Comparison of ENCODE assay signal across 21 cellular contexts in the genomic region with DNA sequence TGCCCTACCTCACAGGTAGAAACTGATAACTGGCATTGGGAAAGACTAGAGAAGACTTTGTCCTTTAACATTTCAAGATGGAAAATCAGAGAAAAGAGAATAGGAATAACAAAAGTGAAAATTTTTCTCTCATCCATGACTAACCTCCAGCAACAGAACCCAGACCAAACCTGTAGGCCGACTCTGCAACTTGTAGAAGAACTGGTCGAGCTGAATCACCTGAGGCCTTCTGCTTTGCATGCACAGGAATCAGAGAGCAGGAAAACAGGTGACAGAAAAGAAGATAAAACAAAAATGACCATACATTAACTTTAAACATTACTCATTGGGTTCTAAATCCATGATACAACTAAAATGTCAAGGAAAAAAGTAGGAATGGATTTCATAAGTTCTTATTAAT.
DNase-seq lines count a peak whose midpoint lies in the region; ATAC-seq lines count a peak whose summit lies in the region.
"Had no signal": no experiment of that assay in that cellular context is flagged by ENCODE, and none has a peak within 500 bp of the region (broad histone marks: within the 10 kb centered on the region; RNA-seq: fewer than 3 reads in every experiment).

No MANE protein-coding gene starts in this region.

- H2BK5ac ChIP-seq in trophoblast cell (ENCODE audit: low read depth, low read length, poor library complexity): no peak overlapping the region

- H3K23ac ChIP-seq in trophoblast cell (ENCODE audit: low read length): no peak overlapping the region

- peaks cover 3% of the 10 kb centered on the region for H3K79me1 ChIP-seq in trophoblast cell (ENCODE audit: low read length)

- H3K27ac ChIP-seq in epithelial cell of prostate (no peak overlapping the region), trophoblast cell (ENCODE audit: low read depth, low read length) (peak overlapping the region; percentile 8)
- no peak overlapping the region for H3K27ac ChIP-seq in effector memory CD4-positive, alpha-beta T cell (ENCODE audit: insufficient read depth, low read length, poor library complexity, severe bottlenecking)
- H3K27ac ChIP-seq: A549; BLaER1 treated with 17β-estradiol and CSF1 and Interleukin-3, amounts not matched to agents 10 nM and 100 nM had no signal

- no peak overlapping the region for H2AK5ac ChIP-seq in trophoblast cell (ENCODE audit: low read length)

- intact Hi-C loops in cardiac septum (cut with DNase I): no loop called here

- peaks cover 6 to 18% of the 10 kb centered on the region in 2 experiments for H3K4me1 ChIP-seq in trophoblast cell (ENCODE audit: control insufficient read depth in 1 of 2, insufficient read depth in 2 of 2, low read length in 2 of 2)
- no peaks in the 10 kb centered on the region for H3K4me1 ChIP-seq in effector memory CD4-positive, alpha-beta T cell (ENCODE audit: control insufficient read depth, insufficient read depth, low read length, poor library complexity, severe bottlenecking)
- H3K4me1 ChIP-seq: A549; BE2C; BLaER1 treated with 17β-estradiol and CSF1 and Interleukin-3, amounts not matched to agents 10 nM and 100 nM had no signal

- no peak overlapping the region for H4K8ac ChIP-seq in trophoblast cell (ENCODE audit: low read depth, low read length)

- H4K91ac ChIP-seq in trophoblast cell (ENCODE audit: low read depth, low read length): no peak overlapping the region

- DNase-seq in ELF-1 (ENCODE audit: low read depth, low spot score) (peak; percentile 30), NCI-H526 treated with DMSO at 0.1 percent for 48 hours (lab: John Stamatoyannopoulos, UW) (peak; percentile 33), epithelial cell of prostate (ENCODE audit: low read depth, low spot score) (peak; percentile 3), trophoblast cell (peak in 1 of 2 donors; percentile 25), H7 (no peak), cardiac septum (ENCODE audit: low spot score) (no peak)
- no peak for DNase-seq in effector memory CD4-positive, alpha-beta T cell
- DNase-seq: 8988T; ACHN; AML-193; BE2C; CD4-positive, alpha-beta T cell; CD8-positive, alpha-beta memory T cell; DMS 273 treated with DMSO at 0.1 percent for 48 hours; DMS79 treated with DMSO at 0.1 percent for 48 hours; HFFc6 had no signal

- H4K12ac ChIP-seq in trophoblast cell (ENCODE audit: low read depth, low read length): no peak overlapping the region

- ATAC-seq in HG02870 (IDR thresholded peaks at IDR 0.05; ENCODE audit: unreplicated experiment): no peak
- ATAC-seq: A549, GM23338 had no signal

- H3K36me3 ChIP-seq in trophoblast cell (ENCODE audit: control insufficient read depth in 1 of 2, insufficient read depth in 2 of 2, low read length in 2 of 2) (peaks cover 0 to 5% of the 10 kb centered on the region in 2 experiments), H7 (replicated peaks; ENCODE audit: control insufficient read depth, insufficient read depth, low read length) (peaks cover 1% of the 10 kb centered on the region; the same call in 1 of the 2 replicates)
- peaks cover 13% of the 10 kb centered on the region for H3K36me3 ChIP-seq in effector memory CD4-positive, alpha-beta T cell (ENCODE audit: control insufficient read depth, insufficient read depth, low read length)

- H3K4me3 ChIP-seq in trophoblast cell (ENCODE audit: low read depth, low read length) (no peak overlapping the region), H7 (ENCODE audit: insufficient read depth, low read depth, low read length) (no peak overlapping the region)
- H3K4me3 ChIP-seq in effector memory CD4-positive, alpha-beta T cell (ENCODE audit: insufficient read depth, low read depth, low read length, poor library complexity, severe bottlenecking): no peak overlapping the region
- H3K4me3 ChIP-seq: A549; BLaER1 treated with 17β-estradiol and CSF1 and Interleukin-3, amounts not matched to agents 10 nM and 100 nM; GM23338; HAP-1 had no signal

- no peak overlapping the region for H3K18ac ChIP-seq in trophoblast cell (ENCODE audit: low read length)

- H3K9me3 ChIP-seq in trophoblast cell (ENCODE audit: insufficient read depth, low read depth, low read length): no peaks in the 10 kb centered on the region
- no peaks in the 10 kb centered on the region for H3K9me3 ChIP-seq in effector memory CD4-positive, alpha-beta T cell (ENCODE audit: control insufficient read depth, low read length)
- H3K9me3 ChIP-seq: A549; BE2C; BLaER1 treated with 17β-estradiol and CSF1 and Interleukin-3, amounts not matched to agents 10 nM and 100 nM; HAP-1 had no signal

- H3K27me3 ChIP-seq in trophoblast cell (ENCODE audit: insufficient read depth, low read length) (no peaks in the 10 kb centered on the region), H7 (ENCODE audit: control insufficient read depth, insufficient read depth, low read length) (no peaks in the 10 kb centered on the region)
- H3K27me3 ChIP-seq in effector memory CD4-positive, alpha-beta T cell (replicated peaks; ENCODE audit: control insufficient read depth, insufficient read depth, low read length, poor library complexity, severe bottlenecking): no peaks in the 10 kb centered on the region
- H3K27me3 ChIP-seq: BE2C; BLaER1 treated with 17β-estradiol and CSF1 and Interleukin-3, amounts not matched to agents 10 nM and 100 nM had no signal

- H2BK12ac ChIP-seq in trophoblast cell (ENCODE audit: low read length): no peak overlapping the region

- no peak overlapping the region for H2AFZ ChIP-seq in trophoblast cell (ENCODE audit: insufficient read depth, low read length, poor library complexity)
- H2AFZ ChIP-seq: GM23338 had no signal

- H3K9ac ChIP-seq in trophoblast cell (ENCODE audit: low read length): no peak overlapping the region
- H3K9ac ChIP-seq: BLaER1 treated with 17β-estradiol and CSF1 and Interleukin-3, amounts not matched to agents 10 nM and 100 nM had no signal

- H3K4me2 ChIP-seq in trophoblast cell (ENCODE audit: low read length): no peak overlapping the region
- H3K4me2 ChIP-seq: A549; BLaER1 treated with 17β-estradiol and CSF1 and Interleukin-3, amounts not matched to agents 10 nM and 100 nM; GM23338 had no signal

- H3K4ac ChIP-seq in trophoblast cell (ENCODE audit: low read depth, low read length): no peak overlapping the region

- no peak overlapping the region for H2BK120ac ChIP-seq in trophoblast cell (ENCODE audit: insufficient read depth, low read length, poor library complexity)

- no peak overlapping the region for H3K14ac ChIP-seq in trophoblast cell (ENCODE audit: low read length)

- no CpG with 5 or more reads among the region's 2 CpGs for WGBS in trophoblast cell (ENCODE audit: extremely low coverage, insufficient coverage, insufficient read length)

- H3K79me2 ChIP-seq in trophoblast cell (ENCODE audit: control insufficient read depth, insufficient read depth, low read length, poor library complexity): no peaks in the 10 kb centered on the region

Comparison
In these comparisons a context has a peak if more than half of its experiments do, and no peak if none do; other contexts are left out.
1. DNase-seq: peak in ELF-1 (single experiment), NCI-H526 treated with DMSO at 0.1 percent for 48 hours (single experiment) and epithelial cell of prostate (single experiment); none in H7 (single experiment), effector memory CD4-positive, alpha-beta T cell (0 of 3) and cardiac septum (single experiment).